10 cellular contexts compared by ENCODE assay signal in the genomic region with DNA sequence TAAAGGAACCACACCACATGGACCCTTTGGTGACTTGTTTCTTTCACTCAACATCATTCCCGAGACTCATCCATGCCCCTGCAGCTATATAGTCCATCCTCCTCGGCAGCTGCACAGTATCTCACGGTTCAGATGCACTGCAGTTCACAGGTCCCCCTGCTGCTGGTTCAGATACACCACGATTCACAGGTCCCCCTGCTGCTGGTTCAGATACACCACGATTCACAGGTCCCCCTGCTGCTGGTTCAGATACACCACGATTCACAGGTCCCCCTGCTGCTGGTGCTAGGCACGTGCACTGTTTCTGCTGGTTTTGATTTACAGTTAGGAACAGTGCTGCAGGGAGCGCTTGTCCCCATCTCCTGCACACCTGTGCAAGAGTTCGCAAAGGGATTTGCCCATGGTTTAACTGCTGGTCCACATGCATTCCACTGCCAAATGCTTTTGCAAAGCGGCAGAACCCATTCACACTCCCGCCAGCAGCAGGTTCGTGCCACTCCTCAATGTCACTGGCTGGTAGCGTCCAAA. TPM values are rescaled to one million over a fixed set of nuclear protein-coding genes. Genes with fewer than 3 reads are reported as not detected.
DNase-seq lines count a peak whose midpoint lies in the region; ATAC-seq lines count a peak whose summit lies in the region.
"Had no signal": no experiment of that assay in that cellular context is flagged by ENCODE, and none has a peak within 500 bp of the region (broad histone marks: within the 10 kb centered on the region; RNA-seq: fewer than 3 reads in every experiment).

No MANE protein-coding gene starts in this region.

- H3K27ac Mint-ChIP-seq in activated naive CD8-positive, alpha-beta T cell treated with anti-CD3 and anti-CD28 coated beads for 36 hours, result no peak overlapping the region
- H3K27ac Mint-ChIP-seq in activated naive CD8-positive, alpha-beta T cell treated with anti-CD3 and anti-CD28 coated beads, Interleukin-2, amount 50 U/mL, for 24 hours, result no peak overlapping the region
- H3K27ac Mint-ChIP-seq in naive thymus-derived CD8-positive, alpha-beta T cell, result peak overlapping the region in 2 of 10 donors; percentile 39 to 78
- H3K27ac Mint-ChIP-seq in activated CD4-positive, alpha-beta memory T cell treated with anti-CD3 and anti-CD28 coated beads, Interleukin-2, amount 10 ng/mL, durations not matched to agents 7 days and 5 days, result no peak overlapping the region

- H3K27me3 Mint-ChIP-seq in activated naive CD8-positive, alpha-beta T cell treated with anti-CD3 and anti-CD28 coated beads for 36 hours, result no peaks in the 10 kb centered on the region
- H3K27me3 Mint-ChIP-seq in activated naive CD8-positive, alpha-beta T cell treated with anti-CD3 and anti-CD28 coated beads, Interleukin-2, amount 50 U/mL, for 24 hours, result no peaks in the 10 kb centered on the region
- H3K27me3 Mint-ChIP-seq in naive thymus-derived CD8-positive, alpha-beta T cell, result peaks cover 0 to 2% (median 0%) of the 10 kb centered on the region in 5 donors
- no peaks in the 10 kb centered on the region for H3K27me3 Mint-ChIP-seq in activated CD4-positive, alpha-beta memory T cell treated with anti-CD3 and anti-CD28 coated beads, Interleukin-2, amount 10 ng/mL, durations not matched to agents 7 days and 5 days

- H3K4me3 Mint-ChIP-seq in activated naive CD8-positive, alpha-beta T cell treated with anti-CD3 and anti-CD28 coated beads for 36 hours, result no peak overlapping the region
- H3K4me3 Mint-ChIP-seq in activated naive CD8-positive, alpha-beta T cell treated with anti-CD3 and anti-CD28 coated beads, Interleukin-2, amount 50 U/mL, for 24 hours, result no peak overlapping the region
- peak overlapping the region in 1 of 10 donors; percentile 29 for H3K4me3 Mint-ChIP-seq in naive thymus-derived CD8-positive, alpha-beta T cell
- H3K4me3 Mint-ChIP-seq in activated CD4-positive, alpha-beta memory T cell treated with anti-CD3 and anti-CD28 coated beads, Interleukin-2, amount 10 ng/mL, durations not matched to agents 7 days and 5 days, result no peak overlapping the region

- CTCF ChIA-PET in activated CD4-positive, alpha-beta memory T cell treated with anti-CD3 and anti-CD28 coated beads, Interleukin-2, amount 10 ng/mL, durations not matched to agents 7 days and 5 days (lab: Charles Lee), result interaction anchor here (1.7 to 2.1 kb wide), 3 partner anchors 25 to 56 kb away, joined by 6 to 8 read pairs (median 7); partner anchors contain the start of genes MBTPS1 and TAF1C

- H3K4me1 Mint-ChIP-seq in activated naive CD8-positive, alpha-beta T cell treated with anti-CD3 and anti-CD28 coated beads for 36 hours, result peaks cover 55% of the 10 kb centered on the region
- peaks cover 61% of the 10 kb centered on the region for H3K4me1 Mint-ChIP-seq in activated naive CD8-positive, alpha-beta T cell treated with anti-CD3 and anti-CD28 coated beads, Interleukin-2, amount 50 U/mL, for 24 hours
- H3K4me1 Mint-ChIP-seq in naive thymus-derived CD8-positive, alpha-beta T cell, result peaks cover 31 to 61% (median 49%) of the 10 kb centered on the region in 4 donors
- H3K4me1 Mint-ChIP-seq in activated CD4-positive, alpha-beta memory T cell treated with anti-CD3 and anti-CD28 coated beads, Interleukin-2, amount 10 ng/mL, durations not matched to agents 7 days and 5 days, result peaks cover 31% of the 10 kb centered on the region

- H3K9me3 Mint-ChIP-seq in activated naive CD8-positive, alpha-beta T cell treated with anti-CD3 and anti-CD28 coated beads for 36 hours, result no peaks in the 10 kb centered on the region
- no peaks in the 10 kb centered on the region for H3K9me3 Mint-ChIP-seq in activated naive CD8-positive, alpha-beta T cell treated with anti-CD3 and anti-CD28 coated beads, Interleukin-2, amount 50 U/mL, for 24 hours
- no peaks in the 10 kb centered on the region for H3K9me3 Mint-ChIP-seq in naive thymus-derived CD8-positive, alpha-beta T cell
- H3K9me3 Mint-ChIP-seq in activated CD4-positive, alpha-beta memory T cell treated with anti-CD3 and anti-CD28 coated beads, Interleukin-2, amount 10 ng/mL, durations not matched to agents 7 days and 5 days, result no peaks in the 10 kb centered on the region

- POLR2A ChIA-PET in naive thymus-derived CD8-positive, alpha-beta T cell (lab: Charles Lee), result interaction anchor here (0.6 to 1.0 kb wide), 2 partner anchors 25 to 868 kb away, joined by 4 read pairs; partner anchors contain the start of gene MBTPS1
- POLR2A ChIA-PET in activated CD4-positive, alpha-beta memory T cell treated with anti-CD3 and anti-CD28 coated beads, Interleukin-2, amount 10 ng/mL, durations not matched to agents 7 days and 5 days (lab: Charles Lee), result interaction anchor here (5.5 kb wide), 1 partner anchor 24 kb away, joined by 38 read pairs; the partner anchor contains the start of gene MBTPS1

- DNase-seq in activated naive CD8-positive, alpha-beta T cell treated with anti-CD3 and anti-CD28 coated beads for 36 hours, result peak; percentile 29
- DNase-seq in activated naive CD8-positive, alpha-beta T cell treated with anti-CD3 and anti-CD28 coated beads, Interleukin-2, amount 50 U/mL, for 24 hours, result no peak
- DNase-seq in NCI-H2171 (lab: John Stamatoyannopoulos, UW) (peak; percentile 17), NCI-H1105 (lab: John Stamatoyannopoulos, UW) (no peak)
- DNase-seq in naive thymus-derived CD8-positive, alpha-beta T cell, result peak in 6 of 10 donors; percentile 4 to 30 (median 18)
- no peak for DNase-seq in activated CD4-positive, alpha-beta memory T cell treated with anti-CD3 and anti-CD28 coated beads, Interleukin-2, amount 10 ng/mL, durations not matched to agents 7 days and 5 days
- DNase-seq: HCEC 1CT, NCI-H2029 treated with DMSO at 0.1 percent for 48 hours had no signal

- ATAC-seq in activated naive CD8-positive, alpha-beta T cell treated with anti-CD3 and anti-CD28 coated beads, Interleukin-2, amount 50 U/mL, for 24 hours, result no peak
- ATAC-seq in naive thymus-derived CD8-positive, alpha-beta T cell, result peak; percentile 6 to 21

- peaks cover 7% of the 10 kb centered on the region for H3K36me3 Mint-ChIP-seq in activated naive CD8-positive, alpha-beta T cell treated with anti-CD3 and anti-CD28 coated beads for 36 hours
- no peaks in the 10 kb centered on the region for H3K36me3 Mint-ChIP-seq in activated naive CD8-positive, alpha-beta T cell treated with anti-CD3 and anti-CD28 coated beads, Interleukin-2, amount 50 U/mL, for 24 hours (ENCODE audit: low read depth)
- H3K36me3 Mint-ChIP-seq in naive thymus-derived CD8-positive, alpha-beta T cell, result no peaks in the 10 kb centered on the region
- H3K36me3 Mint-ChIP-seq in activated CD4-positive, alpha-beta memory T cell treated with anti-CD3 and anti-CD28 coated beads, Interleukin-2, amount 10 ng/mL, durations not matched to agents 7 days and 5 days (ENCODE audit: low read depth), result no peaks in the 10 kb centered on the region

RNA-seq across cellular contexts. Expression of gene HSDL1, which starts 3.8 kb away (rescaled TPM):
- 10 to 100 TPM; 13.2 to 13.9 TPM for total RNA-seq in activated naive CD8-positive, alpha-beta T cell treated with anti-CD3 and anti-CD28 coated beads for 36 hours
- total RNA-seq in naive thymus-derived CD8-positive, alpha-beta T cell, result 10 to 100 TPM; 23.6 to 24.8 TPM
- polyA plus RNA-seq in naive thymus-derived CD8-positive, alpha-beta T cell, result 10 to 100 TPM in 2 of 3 donors, 1 to 10 TPM in 1; 8.4 to 14.7 (median 14.2) TPM
- 10 to 100 TPM; 15.2 to 16.3 TPM for total RNA-seq in activated CD4-positive, alpha-beta memory T cell treated with anti-CD3 and anti-CD28 coated beads, Interleukin-2, amount 10 ng/mL, durations not matched to agents 7 days and 5 days

RNA-seq across cellular contexts. Expression of gene DNAAF1, which starts 3.9 kb away (rescaled TPM):
- total RNA-seq in activated naive CD8-positive, alpha-beta T cell treated with anti-CD3 and anti-CD28 coated beads for 36 hours, result under 1 TPM in 1 of 2 experiments, not detected in 1; 0.33 TPM
- under 1 TPM; 0.18 to 0.19 TPM for total RNA-seq in naive thymus-derived CD8-positive, alpha-beta T cell
- polyA plus RNA-seq in naive thymus-derived CD8-positive, alpha-beta T cell, result under 1 TPM in 2 of 3 donors, not detected in 1; 0.08 to 0.98 TPM
- not detected for total RNA-seq in activated CD4-positive, alpha-beta memory T cell treated with anti-CD3 and anti-CD28 coated beads, Interleukin-2, amount 10 ng/mL, durations not matched to agents 7 days and 5 days
- total RNA-seq: bronchial epithelial cell, fibroblast of lung had no signal
- polyA plus RNA-seq: fibroblast of lung had no signal

RNA-seq across cellular contexts. Expression of gene MBTPS1, which starts 24.5 kb away (rescaled TPM):
- 10 to 100 TPM; 29.6 to 30.2 TPM for total RNA-seq in activated naive CD8-positive, alpha-beta T cell treated with anti-CD3 and anti-CD28 coated beads for 36 hours
- total RNA-seq in naive thymus-derived CD8-positive, alpha-beta T cell, result 100 to 1,000 TPM; 141 to 150 TPM
- polyA plus RNA-seq in naive thymus-derived CD8-positive, alpha-beta T cell, result 10 to 100 TPM; 50.9 to 71.4 (median 51.2) TPM
- total RNA-seq in activated CD4-positive, alpha-beta memory T cell treated with anti-CD3 and anti-CD28 coated beads, Interleukin-2, amount 10 ng/mL, durations not matched to agents 7 days and 5 days, result 10 to 100 TPM; 46.4 to 50.4 TPM

RNA-seq across cellular contexts. Expression of gene TAF1C, which starts 45.6 kb away (rescaled TPM):
- total RNA-seq in activated naive CD8-positive, alpha-beta T cell treated with anti-CD3 and anti-CD28 coated beads for 36 hours, result 10 to 100 TPM; 53.8 to 54.3 TPM
- total RNA-seq in naive thymus-derived CD8-positive, alpha-beta T cell, result 100 to 1,000 TPM; 107 to 110 TPM
- polyA plus RNA-seq in naive thymus-derived CD8-positive, alpha-beta T cell, result 1 to 10 TPM; 4.2 to 8.3 (median 7.9) TPM
- total RNA-seq in activated CD4-positive, alpha-beta memory T cell treated with anti-CD3 and anti-CD28 coated beads, Interleukin-2, amount 10 ng/mL, durations not matched to agents 7 days and 5 days, result 10 to 100 TPM; 47.2 to 51.9 TPM

RNA-seq across cellular contexts. Expression of gene ADAD2, which starts 49.8 kb away (rescaled TPM):
- total RNA-seq in activated naive CD8-positive, alpha-beta T cell treated with anti-CD3 and anti-CD28 coated beads for 36 hours, result 1 to 10 TPM in 1 of 2 experiments, under 1 TPM in 1; 0.66 to 1.5 TPM
- total RNA-seq in naive thymus-derived CD8-positive, alpha-beta T cell, result not detected
- under 1 TPM; 0.10 to 0.21 (median 0.12) TPM for polyA plus RNA-seq in naive thymus-derived CD8-positive, alpha-beta T cell
- total RNA-seq in activated CD4-positive, alpha-beta memory T cell treated with anti-CD3 and anti-CD28 coated beads, Interleukin-2, amount 10 ng/mL, durations not matched to agents 7 days and 5 days, result not detected
- total RNA-seq: bronchial epithelial cell, fibroblast of lung had no signal
- polyA plus RNA-seq: fibroblast of lung had no signal

Comparison
In these comparisons a context has a peak if more than half of its experiments do, and no peak if none do; other contexts are left out.
1. DNase-seq: peak in activated naive CD8-positive, alpha-beta T cell treated with anti-CD3 and anti-CD28 coated beads for 36 hours (single experiment), NCI-H2171 (single experiment) and naive thymus-derived CD8-positive, alpha-beta T cell (6 of 10); none in activated naive CD8-positive, alpha-beta T cell treated with anti-CD3 and anti-CD28 coated beads, Interleukin-2, amount 50 U/mL, for 24 hours (single experiment), NCI-H1105 (single experiment) and activated CD4-positive, alpha-beta memory T cell treated with anti-CD3 and anti-CD28 coated beads, Interleukin-2, amount 10 ng/mL, durations not matched to agents 7 days and 5 days (single experiment).